Comparison of ENCODE assay signal across 9 cellular contexts in the genomic region with DNA sequence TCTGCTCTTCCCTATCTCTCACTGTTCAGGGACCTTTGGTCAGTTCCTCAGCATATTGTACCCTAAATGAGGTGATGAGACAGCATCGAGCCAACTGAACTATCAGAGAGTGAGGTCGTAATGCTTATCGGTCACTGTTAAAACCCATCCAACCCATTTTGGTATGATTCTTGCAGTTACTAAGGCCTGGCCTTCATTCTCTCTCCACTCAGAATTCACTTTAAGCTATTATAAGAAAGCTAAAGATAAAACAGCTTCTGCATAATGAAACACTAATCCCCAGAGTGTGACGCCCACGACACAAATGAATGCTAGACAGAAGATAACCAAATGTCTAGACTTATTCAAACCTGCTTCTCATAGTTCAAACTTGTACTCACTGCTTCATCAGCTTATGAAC.
DNase-seq lines count a peak whose midpoint lies in the region; ATAC-seq and TF ChIP-seq lines count a peak whose summit lies in the region.
"Had no signal": no experiment of that assay in that cellular context is flagged by ENCODE, and none has a peak within 500 bp of the region (broad histone marks: within the 10 kb centered on the region; RNA-seq: fewer than 3 reads in every experiment).

No MANE protein-coding gene starts in this region.

- peak; percentile 60 for DNase-seq in stimulated activated naive CD4-positive, alpha-beta T cell treated with Interleukin-2 at 50 U/mL for 16 hours (lab: John Stamatoyannopoulos, UW)
- DNase-seq in stimulated activated naive CD4-positive, alpha-beta T cell (lab: John Stamatoyannopoulos, UW) = no peak
- DNase-seq in amniotic epithelial cell (ENCODE audit: low read depth) (peak; percentile 39), GM03348 (ENCODE audit: low spot score) (no peak), chondrocyte (ENCODE audit: low spot score) (no peak), epidermal melanocyte (ENCODE audit: insufficient read length, low spot score) (no peak), NK-92 (lab: John Stamatoyannopoulos, UW; ENCODE audit: unreplicated experiment) (no peak)
- DNase-seq: right lobe of liver had no signal

- no peaks in the 10 kb centered on the region for H3K27me3 Mint-ChIP-seq in chondrocyte (ENCODE audit: low read depth)

- ATAC-seq in HG03135 (IDR thresholded peaks at IDR 0.05; ENCODE audit: unreplicated experiment) = peak; percentile 49

- TF ChIP-seq CTCF in chondrocyte (IDR thresholded peaks at IDR 0.05) = no peak

- H3K36me3 Mint-ChIP-seq in chondrocyte (ENCODE audit: low read depth) = no peaks in the 10 kb centered on the region

- H3K27ac Mint-ChIP-seq in chondrocyte (ENCODE audit: unreplicated experiment) = no peak overlapping the region

- no peaks in the 10 kb centered on the region for H3K9me3 Mint-ChIP-seq in chondrocyte (ENCODE audit: low read depth)

- H3K4me3 Mint-ChIP-seq in chondrocyte (ENCODE audit: unreplicated experiment) = no peak overlapping the region

- peaks cover 23% of the 10 kb centered on the region for H3K4me1 Mint-ChIP-seq in chondrocyte (ENCODE audit: low read depth)

Comparison
In these comparisons a context has a peak if more than half of its experiments do, and no peak if none do; other contexts are left out.
1. DNase-seq: peak in stimulated activated naive CD4-positive, alpha-beta T cell treated with Interleukin-2 at 50 U/mL for 16 hours (single experiment) and amniotic epithelial cell (single experiment); none in stimulated activated naive CD4-positive, alpha-beta T cell (0 of 6), GM03348 (single experiment), chondrocyte (single experiment), epidermal melanocyte (single experiment) and NK-92 (single experiment).